Comparison of ENCODE assay signal across 1 cellular context in the genomic region with DNA sequence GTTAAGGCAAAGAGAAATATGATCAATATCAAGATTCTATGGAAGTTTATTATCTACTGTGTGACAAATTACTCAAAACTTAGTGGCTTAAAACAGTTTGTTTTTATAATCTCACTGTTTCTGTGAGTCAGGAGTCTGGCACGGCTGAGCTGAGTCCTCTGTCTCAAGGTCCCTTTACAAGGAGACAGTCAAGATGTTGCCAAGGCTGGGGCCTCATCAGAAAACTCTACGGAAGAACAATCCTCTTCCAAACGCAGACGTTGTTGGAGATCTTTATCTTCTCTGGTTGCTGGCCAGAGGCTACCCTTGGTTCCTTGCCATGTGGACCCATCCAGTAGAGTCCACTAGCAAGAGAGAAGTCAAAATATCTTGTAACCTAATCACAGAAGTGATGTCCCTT.
TF ChIP-seq lines count a peak whose summit lies in the region.

No MANE protein-coding gene starts in this region.

TF ChIP-seq in K562, 482 proteins besides CTCF, POLR2A, EP300 and RAD21 (continued from another document):
- TF ChIP-seq PRDM10 (IDR thresholded peaks at IDR 0.05; ENCODE audit: partially characterized antibody), result peak; percentile 8
